Comparison of ENCODE assay signal across 33 cellular contexts in genomic region chr2:26629751-26630150, GRCh38. TPM values are rescaled to one million over a fixed set of nuclear protein-coding genes. Genes with fewer than 3 reads are reported as not detected.
"Had no signal": no experiment of that assay in that cellular context is flagged by ENCODE, and none has a peak within 500 bp of the region (broad histone marks: within the 10 kb centered on the region; RNA-seq: fewer than 3 reads in every experiment).

No MANE protein-coding gene starts in this region.

- H3K36me3 Mint-ChIP-seq: activated CD8-positive, alpha-beta memory T cell treated with anti-CD3 and anti-CD28 coated beads, Interleukin-2, amount 10 ng/mL, durations not matched to agents 7 days and 5 days; activated naive CD4-positive, alpha-beta T cell treated with anti-CD3 and anti-CD28 coated beads, Interleukin-2, amount 10 ng/mL, durations not matched to agents 7 days and 5 days; activated naive CD8-positive, alpha-beta T cell; brain had no signal

- H3K36me3 ChIP-seq: Peyer's patch had no signal

- H3K27me3 Mint-ChIP-seq: activated CD8-positive, alpha-beta memory T cell treated with anti-CD3 and anti-CD28 coated beads, Interleukin-2, amount 10 ng/mL, durations not matched to agents 7 days and 5 days; activated naive CD8-positive, alpha-beta T cell treated with anti-CD3 and anti-CD28 coated beads, Interleukin-2, amount 50 U/mL, for 24 hours had no signal

- H3K27ac Mint-ChIP-seq: activated CD4-positive, alpha-beta memory T cell treated with anti-CD3 and anti-CD28 coated beads, Interleukin-2, amount 10 ng/mL, durations not matched to agents 7 days and 5 days; activated CD8-positive, alpha-beta memory T cell treated with anti-CD3 and anti-CD28 coated beads, Interleukin-2, amount 10 ng/mL, durations not matched to agents 7 days and 5 days; activated naive CD4-positive, alpha-beta T cell treated with anti-CD3 and anti-CD28 coated beads, Interleukin-2, amount 10 ng/mL, durations not matched to agents 7 days and 5 days; activated naive CD8-positive, alpha-beta T cell; activated naive CD8-positive, alpha-beta T cell treated with anti-CD3 and anti-CD28 coated beads, Interleukin-2, amount 50 U/mL, for 24 hours; brain had no signal

- H3K27me3 ChIP-seq: Peyer's patch had no signal

- ATAC-seq: activated CD8-positive, alpha-beta memory T cell treated with anti-CD3 and anti-CD28 coated beads, Interleukin-2, amount 10 ng/mL, durations not matched to agents 7 days and 5 days; activated naive CD8-positive, alpha-beta T cell treated with anti-CD3 and anti-CD28 coated beads, Interleukin-2, amount 50 U/mL, for 24 hours; PC-3 had no signal

- DNase-seq: activated CD4-positive, alpha-beta memory T cell treated with anti-CD3 and anti-CD28 coated beads, Interleukin-2, amount 10 ng/mL, durations not matched to agents 7 days and 5 days; activated CD4-positive, alpha-beta T cell treated with anti-CD3 and anti-CD28 coated beads for 1 hour; activated CD4-positive, alpha-beta T cell treated with anti-CD3 and anti-CD28 coated beads for 48 hours; activated CD4-positive, CD25-positive, alpha-beta regulatory T cell; activated CD8-positive, alpha-beta memory T cell treated with anti-CD3 and anti-CD28 coated beads for 24 hours; activated CD8-positive, alpha-beta memory T cell treated with anti-CD3 and anti-CD28 coated beads, Interleukin-2, amount 10 ng/mL, durations not matched to agents 7 days and 5 days; activated CD8-positive, alpha-beta memory T cell treated with anti-CD3 and anti-CD28 coated beads, Interleukin-2, amount 50 U/mL, for 48 hours; activated effector memory CD4-positive, alpha-beta T cell treated with Interleukin-2 at 50 U/mL for 16 hours; activated naive CD4-positive, alpha-beta T cell treated with anti-CD3 and anti-CD28 coated beads, Interleukin-2, amount 10 ng/mL, durations not matched to agents 7 days and 5 days; activated naive CD8-positive, alpha-beta T cell treated with anti-CD3 and anti-CD28 coated beads, Interleukin-2, amount 50 U/mL, for 24 hours; activated T-cell treated with anti-CD3 and anti-CD28 coated beads, Interleukin-2, amount 50 U/mL, for 48 hours; anterior cingulate cortex; central memory CD4-positive, alpha-beta T cell; Karpas-422; KBM-7; NCI-H1105 treated with DMSO at 0.1 percent for 48 hours; NCI-H1436; NCI-H1694 treated with DMSO at 0.1 percent for 48 hours; NCI-H2029; NCI-H510A; NCI-H526 treated with DMSO at 0.1 percent for 48 hours; NCI-H774; PC-3; RPMI8226; SW 1271; T-helper 1 cell; T-helper 2 cell; T-helper 9 cell had no signal

- H3K4me3 Mint-ChIP-seq: activated CD4-positive, alpha-beta memory T cell treated with anti-CD3 and anti-CD28 coated beads, Interleukin-2, amount 10 ng/mL, durations not matched to agents 7 days and 5 days; activated CD8-positive, alpha-beta memory T cell treated with anti-CD3 and anti-CD28 coated beads, Interleukin-2, amount 10 ng/mL, durations not matched to agents 7 days and 5 days; activated naive CD4-positive, alpha-beta T cell treated with anti-CD3 and anti-CD28 coated beads, Interleukin-2, amount 10 ng/mL, durations not matched to agents 7 days and 5 days; activated naive CD8-positive, alpha-beta T cell; activated naive CD8-positive, alpha-beta T cell treated with anti-CD3 and anti-CD28 coated beads, Interleukin-2, amount 50 U/mL, for 24 hours; brain had no signal

- H3K4me3 ChIP-seq: Peyer's patch had no signal

- H3K9me3 ChIP-seq: Peyer's patch had no signal

- H3K9me3 Mint-ChIP-seq: activated CD4-positive, alpha-beta memory T cell treated with anti-CD3 and anti-CD28 coated beads, Interleukin-2, amount 10 ng/mL, durations not matched to agents 7 days and 5 days; activated naive CD4-positive, alpha-beta T cell treated with anti-CD3 and anti-CD28 coated beads, Interleukin-2, amount 10 ng/mL, durations not matched to agents 7 days and 5 days; activated naive CD8-positive, alpha-beta T cell treated with anti-CD3 and anti-CD28 coated beads, Interleukin-2, amount 50 U/mL, for 24 hours had no signal

- H3K4me1 ChIP-seq: Peyer's patch had no signal

- H3K4me1 Mint-ChIP-seq: activated CD4-positive, alpha-beta memory T cell treated with anti-CD3 and anti-CD28 coated beads, Interleukin-2, amount 10 ng/mL, durations not matched to agents 7 days and 5 days; activated CD8-positive, alpha-beta memory T cell treated with anti-CD3 and anti-CD28 coated beads, Interleukin-2, amount 10 ng/mL, durations not matched to agents 7 days and 5 days; activated naive CD4-positive, alpha-beta T cell treated with anti-CD3 and anti-CD28 coated beads, Interleukin-2, amount 10 ng/mL, durations not matched to agents 7 days and 5 days; activated naive CD8-positive, alpha-beta T cell treated with anti-CD3 and anti-CD28 coated beads, Interleukin-2, amount 50 U/mL, for 24 hours had no signal

- H3K27ac ChIP-seq: Peyer's patch, VCaP had no signal

RNA-seq across cellular contexts. Expression of gene CIB4, which starts 11.4 kb away (rescaled TPM):
- total RNA-seq: activated CD4-positive, alpha-beta memory T cell treated with anti-CD3 and anti-CD28 coated beads, Interleukin-2, amount 10 ng/mL, durations not matched to agents 7 days and 5 days; activated CD8-positive, alpha-beta memory T cell treated with anti-CD3 and anti-CD28 coated beads, Interleukin-2, amount 10 ng/mL, durations not matched to agents 7 days and 5 days; MCF 10A; PC-3; Peyer's patch had no signal
